Comparison of ENCODE assay signal across 26 cellular contexts in the genomic region with DNA sequence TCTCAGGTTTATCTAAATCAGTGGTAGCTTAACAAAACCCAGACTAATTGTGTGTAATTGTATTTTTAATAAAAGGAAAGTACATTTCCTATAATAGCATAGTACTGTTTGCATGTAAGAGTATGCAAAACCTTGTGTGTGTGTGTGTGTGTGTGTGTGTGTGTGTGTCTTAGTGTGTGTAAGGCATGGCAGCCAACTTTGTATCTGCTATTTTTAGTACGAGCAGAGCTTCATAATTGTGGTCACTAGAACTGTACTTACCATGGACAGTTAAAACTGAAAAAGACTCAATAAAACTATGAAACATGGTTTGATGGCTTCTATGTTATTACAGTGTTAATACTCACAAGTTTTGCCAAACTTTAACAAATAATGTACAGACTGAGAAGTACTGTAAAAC.
"Had no signal": no experiment of that assay in that cellular context is flagged by ENCODE, and none has a peak within 500 bp of the region (broad histone marks: within the 10 kb centered on the region; RNA-seq: fewer than 3 reads in every experiment).

No MANE protein-coding gene starts in this region.

- ATAC-seq: activated CD4-positive, CD25-positive, alpha-beta regulatory T cell treated with anti-CD3 and anti-CD28 coated beads, Interleukin-2, amount 50 U/mL, for 24 hours; natural killer cell; psoas muscle; T-helper 17 cell had no signal

- H3K4me2 ChIP-seq: hepatocyte, neural progenitor cell had no signal

- H3K27ac ChIP-seq: epithelial cell of prostate, esophagus squamous epithelium, hepatocyte, neural progenitor cell, parathyroid adenoma, psoas muscle, tibial nerve, WERI-Rb-1 had no signal

- H3K4me1 ChIP-seq: neural progenitor cell, parathyroid adenoma had no signal

- H3K27me3 ChIP-seq: esophagus squamous epithelium, tibial nerve had no signal

- H3K4me3 ChIP-seq: esophagus squamous epithelium, hepatocyte, neural progenitor cell, psoas muscle, tibial nerve had no signal

- H3K79me2 ChIP-seq: parathyroid adenoma had no signal

- H3K9me3 ChIP-seq: esophagus squamous epithelium, psoas muscle, tibial nerve had no signal

- H3K9ac ChIP-seq: neural progenitor cell, parathyroid adenoma had no signal

- H3K36me3 ChIP-seq: esophagus squamous epithelium, neural progenitor cell, WERI-Rb-1 had no signal

- DNase-seq: activated CD4-positive, alpha-beta T cell treated with anti-CD3 and anti-CD28 coated beads for 48 hours; activated CD4-positive, alpha-beta T cell treated with anti-CD3 and anti-CD28 coated beads, Interleukin-2, amount 50 U/mL, for 48 hours; activated CD8-positive, alpha-beta memory T cell treated with anti-CD3 and anti-CD28 coated beads, Interleukin-2, amount 50 U/mL, for 4 hours; activated gamma-delta T cell treated with Interleukin-2 at 50 U/mL for 16 hours; activated naive CD4-positive, alpha-beta T cell treated with anti-CD3 and anti-CD28 coated beads, Interleukin-2, amount 50 U/mL, for 16 hours; activated T-cell treated with anti-CD3 and anti-CD28 coated beads, Interleukin-2, amount 50 U/mL, for 24 hours; amniotic stem cell; dermis blood vessel endothelial cell; effector CD4-positive, alpha-beta T cell; esophagus squamous epithelium; glutamatergic neuron; left cardiac atrium; natural killer cell; occipital lobe; psoas muscle; stimulated activated CD4-positive, alpha-beta T cell treated with anti-CD3 and anti-CD28 coated beads, Interleukin-2, amount 100 ng/mL, for 48 hours; stimulated activated naive CD4-positive, alpha-beta T cell treated with Interleukin-2 at 50 U/mL for 16 hours; T-helper 17 cell; T1000; WERI-Rb-1 had no signal

- H2AFZ ChIP-seq: hepatocyte, neural progenitor cell, parathyroid adenoma had no signal
